ENCODE assay signal across 12 cellular contexts in genomic region chr21:42162831-42163510, GRCh38. TPM values are rescaled to one million over a fixed set of nuclear protein-coding genes. Genes with fewer than 3 reads are reported as not detected.
DNase-seq lines count a peak whose midpoint lies in the region; ATAC-seq and TF ChIP-seq lines count a peak whose summit lies in the region.
"Had no signal": no experiment of that assay in that cellular context is flagged by ENCODE, and none has a peak within 500 bp of the region (broad histone marks: within the 10 kb centered on the region; RNA-seq: fewer than 3 reads in every experiment).

No MANE protein-coding gene starts in this region.

- H3K27ac Mint-ChIP-seq in activated T-helper 17 cell treated with anti-CD3 and anti-CD28 coated beads, Interleukin-2, amount 50 U/mL, for 72 hours: no peak overlapping the region
- H3K27ac Mint-ChIP-seq in natural killer cell: no peak overlapping the region
- H3K27ac Mint-ChIP-seq: WTC11 had no signal

- H3K9me3 Mint-ChIP-seq in activated T-helper 17 cell treated with anti-CD3 and anti-CD28 coated beads, Interleukin-2, amount 50 U/mL, for 72 hours: no peaks in the 10 kb centered on the region
- no peaks in the 10 kb centered on the region for H3K9me3 Mint-ChIP-seq in natural killer cell
- H3K9me3 Mint-ChIP-seq: WTC11 had no signal

- H3K4me1 Mint-ChIP-seq in activated T-helper 17 cell treated with anti-CD3 and anti-CD28 coated beads, Interleukin-2, amount 50 U/mL, for 72 hours: peaks cover 16% of the 10 kb centered on the region
- H3K4me1 Mint-ChIP-seq in natural killer cell: peaks cover 13 to 56% of the 10 kb centered on the region in 2 donors

- peak; percentile 36 for DNase-seq in NCI-H82 (lab: John Stamatoyannopoulos, UW)
- DNase-seq in NCI-H82 treated with DMSO at 0.1 percent for 48 hours (lab: John Stamatoyannopoulos, UW; ENCODE audit: unreplicated experiment): no peak
- DNase-seq in HT1080 (ENCODE audit: low read depth): peak; percentile 49
- peak; percentile 14 for DNase-seq in natural killer cell
- DNase-seq in SIG-M5 (lab: John Stamatoyannopoulos, UW): no peak
- DNase-seq in NCI-H1930 (lab: John Stamatoyannopoulos, UW): no peak
- DNase-seq: left ventricle myocardium inferior, NCI-H2029 treated with DMSO at 0.1 percent for 48 hours had no signal

- intact Hi-C loops in natural killer cell (cut with micrococcal nuclease): loop anchor here (1.0 kb wide), 1 partner anchor 10 kb away; no protein-coding TSS in a partner anchor

- no peaks in the 10 kb centered on the region for H3K27me3 Mint-ChIP-seq in activated T-helper 17 cell treated with anti-CD3 and anti-CD28 coated beads, Interleukin-2, amount 50 U/mL, for 72 hours
- H3K27me3 Mint-ChIP-seq in natural killer cell (ENCODE audit: low read depth in 2 of 2): peaks cover 7 to 12% of the 10 kb centered on the region in 2 donors

- H3K4me3 Mint-ChIP-seq in activated T-helper 17 cell treated with anti-CD3 and anti-CD28 coated beads, Interleukin-2, amount 50 U/mL, for 72 hours: no peak overlapping the region
- no peak overlapping the region for H3K4me3 Mint-ChIP-seq in natural killer cell
- H3K4me3 Mint-ChIP-seq: WTC11 had no signal

- no peak for TF ChIP-seq CTCF in natural killer cell (IDR thresholded peaks at IDR 0.05)

- H3K36me3 Mint-ChIP-seq in activated T-helper 17 cell treated with anti-CD3 and anti-CD28 coated beads, Interleukin-2, amount 50 U/mL, for 72 hours (ENCODE audit: low read depth): no peaks in the 10 kb centered on the region
- no peaks in the 10 kb centered on the region for H3K36me3 Mint-ChIP-seq in natural killer cell
- H3K36me3 Mint-ChIP-seq: WTC11 had no signal

- peak; percentile 40 for ATAC-seq in activated T-helper 17 cell treated with anti-CD3 and anti-CD28 coated beads, Interleukin-2, amount 50 U/mL, for 72 hours (replicated peaks)
- ATAC-seq in natural killer cell (peak in 2 of 3 donors; percentile 18 to 34), HG02642 (IDR thresholded peaks at IDR 0.05; ENCODE audit: poor library complexity, unreplicated experiment) (no peak)
- ATAC-seq: Right ventricle myocardium inferior, WTC11 had no signal

RNA-seq across cellular contexts. Expression of gene ABCG1, which starts 56.0 kb away (rescaled TPM):
- not detected in 2 replicates for total RNA-seq in HT1080 (2014; rRNA removed; shearing (Covaris generic))
- 0.12 and 0.16 TPM in 2 replicates for polyA plus RNA-seq in HT1080 (2015; cell fraction: cytosol; rRNA removed)
- 0.12 and 0.33 TPM in 2 replicates for polyA plus RNA-seq in HT1080 (2015; cell fraction: nucleus; rRNA removed)
- 1 to 10 TPM; 3.1 to 8.2 TPM for total RNA-seq in activated T-helper 17 cell treated with anti-CD3 and anti-CD28 coated beads, Interleukin-2, amount 50 U/mL, for 72 hours
- 10 to 100 TPM; 10.4 to 14.7 (median 13.8) TPM for total RNA-seq in natural killer cell

Comparison
In these comparisons a context has a peak if more than half of its experiments do, and no peak if none do; other contexts are left out.
1. DNase-seq: peak in NCI-H82 (single experiment), HT1080 (single experiment) and natural killer cell (single experiment); none in NCI-H82 treated with DMSO at 0.1 percent for 48 hours (single experiment), SIG-M5 (single experiment) and NCI-H1930 (0 of 2).